Comparison of ENCODE assay signal across 1 cellular context in the genomic region with DNA sequence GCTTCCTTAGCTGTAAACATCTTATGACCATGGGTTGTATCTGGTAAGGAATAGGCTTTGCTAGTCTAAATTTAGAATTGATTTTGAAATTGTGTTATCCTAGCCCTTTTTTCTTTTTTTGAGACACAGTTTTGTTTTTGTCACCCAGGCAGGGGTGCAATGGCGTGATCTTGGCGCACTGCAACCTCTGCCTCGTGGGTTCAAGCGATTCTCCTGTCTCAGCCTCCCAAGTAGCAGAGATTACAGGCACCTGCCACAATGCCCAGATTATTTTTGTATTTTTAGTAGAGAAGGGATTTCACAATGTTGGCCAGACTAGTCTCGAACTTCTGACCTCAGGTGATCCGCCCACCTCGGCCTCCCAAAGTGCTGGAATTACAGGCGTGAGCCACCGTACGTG.
TF ChIP-seq lines count a peak whose summit lies in the region.

No MANE protein-coding gene starts in this region.

TF ChIP-seq in K562, 482 proteins besides CTCF, POLR2A, EP300 and RAD21:
- no peak for TF ChIP-seq RERE (CRISPR knock-in tag; IDR thresholded peaks at IDR 0.05; ENCODE audit: borderline replicate concordance)
- TF ChIP-seq KDM1A (IDR thresholded peaks at IDR 0.05) = peak in 1 of 2 experiments; percentile 18; a peak in 2 of 4 replicates
- TF ChIP-seq CEBPG (CRISPR knock-in tag; IDR thresholded peaks at IDR 0.05) = no peak
- TF ChIP-seq CEBPG (tag; conservative IDR thresholded peaks at IDR 0.05 in 1 of 2, IDR thresholded peaks at IDR 0.05 in 1 of 2) = 0 out of 4 replicates have a peak, but pooled peaks of 1 of the 2 experiments have one; percentile 9
- no peak for TF ChIP-seq RB1 (IDR thresholded peaks at IDR 0.05; ENCODE audit: low read depth)
- TF ChIP-seq STAT5B (CRISPR knock-in tag; IDR thresholded peaks at IDR 0.05) = no peak
- TF ChIP-seq EGR1 (conservative IDR thresholded peaks at IDR 0.05) = 0 out of 2 replicates have a peak, but pooled peaks have one; percentile 31
- TF ChIP-seq CEBPB (tag; IDR thresholded peaks at IDR 0.05) = peak; percentile 64
